In the genomic region with DNA sequence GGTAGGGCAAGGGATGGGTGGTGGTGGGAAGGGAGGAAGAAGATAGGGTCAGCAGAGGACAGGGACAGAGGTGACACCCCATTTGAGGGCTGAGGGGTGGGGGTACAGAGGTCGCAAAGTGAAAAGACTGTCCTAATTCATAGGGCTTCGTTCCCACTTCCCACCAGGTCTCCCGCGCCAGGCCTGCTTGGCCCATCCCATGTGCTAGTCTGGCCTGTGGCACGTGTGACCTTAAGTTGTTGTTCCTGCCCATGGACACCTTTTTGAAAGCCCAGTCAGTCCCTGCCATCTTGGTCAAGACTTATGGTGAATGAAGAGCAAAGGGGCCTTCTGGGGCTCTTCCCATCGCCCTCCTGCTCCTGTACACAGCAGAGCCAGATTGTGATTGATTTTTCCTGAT, we compare ENCODE assay signal across 1 cellular context.
A peak's percentile ranks its signal among the peaks of the same experiment; 100 is the strongest.
TF ChIP-seq lines count a peak whose summit lies in the region.

No MANE protein-coding gene starts in this region.

TF ChIP-seq in HepG2, 621 proteins besides CTCF, POLR2A, EP300 and RAD21:
- TF ChIP-seq, protein P1, sequence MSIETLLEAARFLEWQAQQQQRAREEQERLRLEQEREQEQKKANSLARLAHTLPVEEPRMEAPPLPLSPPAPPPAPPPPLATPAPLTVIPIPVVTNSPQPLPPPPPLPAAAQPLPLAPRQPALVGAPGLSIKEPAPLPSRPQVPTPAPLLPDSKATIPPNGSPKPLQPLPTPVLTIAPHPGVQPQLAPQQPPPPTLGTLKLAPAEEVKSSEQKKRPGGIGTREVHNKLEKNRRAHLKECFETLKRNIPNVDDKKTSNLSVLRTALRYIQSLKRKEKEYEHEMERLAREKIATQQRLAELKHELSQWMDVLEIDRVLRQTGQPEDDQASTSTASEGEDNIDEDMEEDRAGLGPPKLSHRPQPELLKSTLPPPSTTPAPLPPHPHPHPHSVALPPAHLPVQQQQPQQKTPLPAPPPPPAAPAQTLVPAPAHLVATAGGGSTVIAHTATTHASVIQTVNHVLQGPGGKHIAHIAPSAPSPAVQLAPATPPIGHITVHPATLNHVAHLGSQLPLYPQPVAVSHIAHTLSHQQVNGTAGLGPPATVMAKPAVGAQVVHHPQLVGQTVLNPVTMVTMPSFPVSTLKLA (IDR thresholded peaks at IDR 0.05): peak; percentile 88
- TF ChIP-seq ZNF17 (CRISPR knock-in tag; IDR thresholded peaks at IDR 0.05) (no peak), NFKB2 (CRISPR knock-in tag; IDR thresholded peaks at IDR 0.05; ENCODE audit: borderline replicate concordance) (no peak)
